ENCODE assay signal across 20 cellular contexts in the genomic region with DNA sequence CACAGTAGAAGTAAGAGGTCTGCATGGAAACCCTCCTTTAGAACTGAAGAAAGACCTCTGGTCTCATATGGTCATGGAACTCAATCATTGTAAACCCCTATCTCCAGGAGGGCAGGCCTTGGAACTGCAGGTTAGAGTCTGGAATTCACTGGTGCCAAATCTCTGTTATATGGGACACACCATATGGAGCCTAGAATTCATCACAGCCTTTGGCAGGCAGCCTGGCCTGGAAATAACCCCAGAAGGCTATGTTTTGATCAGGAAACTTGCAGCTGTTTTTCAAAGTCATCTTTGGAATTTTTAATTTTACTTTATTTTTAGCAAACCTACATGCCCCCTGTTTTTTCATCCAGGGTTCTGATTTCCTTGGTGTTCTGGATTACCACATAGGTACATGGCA.
DNase-seq lines count a peak whose midpoint lies in the region; ATAC-seq and TF ChIP-seq lines count a peak whose summit lies in the region.
"Had no signal": no experiment of that assay in that cellular context is flagged by ENCODE, and none has a peak within 500 bp of the region (broad histone marks: within the 10 kb centered on the region; RNA-seq: fewer than 3 reads in every experiment).

No MANE protein-coding gene starts in this region.

- DNase-seq in AG09319 (ENCODE audit: extremely low read depth, low read depth) (peak; percentile 20), HCEC 1CT (peak; percentile 4), epidermal melanocyte (ENCODE audit: insufficient read length, low spot score) (peak; percentile 22), mesothelial cell of epicardium (ENCODE audit: low spot score in 2 of 2, unreplicated experiment in 2 of 2) (no peak)
- no peak for DNase-seq in activated T-cell treated with anti-CD3 and anti-CD28 coated beads, Interleukin-2, amount 50 U/mL, for 72 hours
- DNase-seq: activated CD4-positive, CD25-positive, alpha-beta regulatory T cell; activated naive CD8-positive, alpha-beta T cell treated with anti-CD3 and anti-CD28 coated beads, Interleukin-2, amount 10 ng/mL, durations not matched to agents 7 days and 5 days; BE2C; effector memory CD4-positive, alpha-beta T cell; foreskin melanocyte; HFFc6; kidney glomerular epithelial cell; NCI-H1417; PC-3; T-helper 2 cell had no signal

- H3K4me1 Mint-ChIP-seq in mesothelial cell of epicardium, result peaks cover 61% of the 10 kb centered on the region
- no peaks in the 10 kb centered on the region for H3K4me1 Mint-ChIP-seq in activated T-cell treated with anti-CD3 and anti-CD28 coated beads, Interleukin-2, amount 50 U/mL, for 72 hours (ENCODE audit: low read depth)
- H3K4me1 Mint-ChIP-seq: activated naive CD8-positive, alpha-beta T cell treated with anti-CD3 and anti-CD28 coated beads, Interleukin-2, amount 10 ng/mL, durations not matched to agents 7 days and 5 days had no signal

- peaks cover 65% of the 10 kb centered on the region for H3K36me3 Mint-ChIP-seq in mesothelial cell of epicardium
- H3K36me3 Mint-ChIP-seq in activated T-cell treated with anti-CD3 and anti-CD28 coated beads, Interleukin-2, amount 50 U/mL, for 72 hours (ENCODE audit: insufficient read depth in 2 of 2), result peaks cover 0 to 2% of the 10 kb centered on the region in 2 donors
- H3K36me3 Mint-ChIP-seq: activated naive CD8-positive, alpha-beta T cell treated with anti-CD3 and anti-CD28 coated beads, Interleukin-2, amount 10 ng/mL, durations not matched to agents 7 days and 5 days had no signal

- H3K27ac Mint-ChIP-seq in mesothelial cell of epicardium, result peak overlapping the region; percentile 91
- no peak overlapping the region for H3K27ac Mint-ChIP-seq in activated T-cell treated with anti-CD3 and anti-CD28 coated beads, Interleukin-2, amount 50 U/mL, for 72 hours
- H3K27ac Mint-ChIP-seq: activated naive CD8-positive, alpha-beta T cell treated with anti-CD3 and anti-CD28 coated beads, Interleukin-2, amount 10 ng/mL, durations not matched to agents 7 days and 5 days; activated T-helper 1 cell treated with anti-CD3 and anti-CD28 coated beads, Interleukin-12 subunit alpha, Interleukin-12 subunit beta, Interleukin-2, Interleukin-4 antibody, amounts not matched to agents 30 ng/mL and 10 ng/mL and 1 ng/mL, durations not matched to agents 14 hours and 24 hours and 36 hours; HFFc6; stimulated activated naive CD8-positive, alpha-beta T cell treated with anti-CD3 and anti-CD28 coated beads, Interleukin-15, Interleukin-2, amounts not matched to agents 100 ng/mL and 50 ng/mL, for 24 hours had no signal

- ATAC-seq in HG03039 (IDR thresholded peaks at IDR 0.05; ENCODE audit: unreplicated experiment), result no peak
- ATAC-seq in activated T-cell treated with anti-CD3 and anti-CD28 coated beads, Interleukin-2, amount 50 U/mL, for 72 hours (replicated peaks in 1 of 2), result no peak
- ATAC-seq in HG03432 (IDR thresholded peaks at IDR 0.05; ENCODE audit: unreplicated experiment), result no peak
- no peak for ATAC-seq in HG02840 (IDR thresholded peaks at IDR 0.05; ENCODE audit: low FRiP score, unreplicated experiment)
- ATAC-seq: PC-3 had no signal

- H3K27me3 Mint-ChIP-seq in mesothelial cell of epicardium (ENCODE audit: low read depth), result no peaks in the 10 kb centered on the region
- H3K27me3 Mint-ChIP-seq in activated T-cell treated with anti-CD3 and anti-CD28 coated beads, Interleukin-2, amount 50 U/mL, for 72 hours (ENCODE audit: low read depth), result no peaks in the 10 kb centered on the region
- H3K27me3 Mint-ChIP-seq: activated naive CD8-positive, alpha-beta T cell treated with anti-CD3 and anti-CD28 coated beads, Interleukin-2, amount 10 ng/mL, durations not matched to agents 7 days and 5 days; stimulated activated naive CD8-positive, alpha-beta T cell treated with anti-CD3 and anti-CD28 coated beads, Interleukin-15, Interleukin-2, amounts not matched to agents 100 ng/mL and 50 ng/mL, for 24 hours had no signal

- H3K9me3 Mint-ChIP-seq in mesothelial cell of epicardium, result peaks cover 17% of the 10 kb centered on the region
- peaks cover 10 to 11% of the 10 kb centered on the region in 2 donors for H3K9me3 Mint-ChIP-seq in activated T-cell treated with anti-CD3 and anti-CD28 coated beads, Interleukin-2, amount 50 U/mL, for 72 hours
- H3K9me3 Mint-ChIP-seq: activated naive CD8-positive, alpha-beta T cell treated with anti-CD3 and anti-CD28 coated beads, Interleukin-2, amount 10 ng/mL, durations not matched to agents 7 days and 5 days had no signal

- peak overlapping the region; percentile 33 for H3K4me3 Mint-ChIP-seq in mesothelial cell of epicardium
- H3K4me3 Mint-ChIP-seq in activated T-cell treated with anti-CD3 and anti-CD28 coated beads, Interleukin-2, amount 50 U/mL, for 72 hours, result no peak overlapping the region
- H3K4me3 Mint-ChIP-seq: activated naive CD8-positive, alpha-beta T cell treated with anti-CD3 and anti-CD28 coated beads, Interleukin-2, amount 10 ng/mL, durations not matched to agents 7 days and 5 days; activated T-helper 1 cell treated with anti-CD3 and anti-CD28 coated beads, Interleukin-12 subunit alpha, Interleukin-12 subunit beta, Interleukin-2, Interleukin-4 antibody, amounts not matched to agents 30 ng/mL and 10 ng/mL and 1 ng/mL, durations not matched to agents 14 hours and 24 hours and 36 hours; HFFc6; stimulated activated naive CD8-positive, alpha-beta T cell treated with anti-CD3 and anti-CD28 coated beads, Interleukin-15, Interleukin-2, amounts not matched to agents 100 ng/mL and 50 ng/mL, for 24 hours had no signal

- TF ChIP-seq CTCF in AG09319 (IDR thresholded peaks at IDR 0.05; ENCODE audit: low read depth, low read length), result no peak
- TF ChIP-seq CTCF in mesothelial cell of epicardium (IDR thresholded peaks at IDR 0.05; ENCODE audit: unreplicated experiment), result no peak

Comparison
In these comparisons a context has a peak if more than half of its experiments do, and no peak if none do; other contexts are left out.
1. DNase-seq: peak in AG09319 (single experiment), HCEC 1CT (single experiment) and epidermal melanocyte (single experiment); none in mesothelial cell of epicardium (0 of 2) and activated T-cell treated with anti-CD3 and anti-CD28 coated beads, Interleukin-2, amount 50 U/mL, for 72 hours (0 of 2).